13 cellular contexts compared by ENCODE assay signal in the genomic region with DNA sequence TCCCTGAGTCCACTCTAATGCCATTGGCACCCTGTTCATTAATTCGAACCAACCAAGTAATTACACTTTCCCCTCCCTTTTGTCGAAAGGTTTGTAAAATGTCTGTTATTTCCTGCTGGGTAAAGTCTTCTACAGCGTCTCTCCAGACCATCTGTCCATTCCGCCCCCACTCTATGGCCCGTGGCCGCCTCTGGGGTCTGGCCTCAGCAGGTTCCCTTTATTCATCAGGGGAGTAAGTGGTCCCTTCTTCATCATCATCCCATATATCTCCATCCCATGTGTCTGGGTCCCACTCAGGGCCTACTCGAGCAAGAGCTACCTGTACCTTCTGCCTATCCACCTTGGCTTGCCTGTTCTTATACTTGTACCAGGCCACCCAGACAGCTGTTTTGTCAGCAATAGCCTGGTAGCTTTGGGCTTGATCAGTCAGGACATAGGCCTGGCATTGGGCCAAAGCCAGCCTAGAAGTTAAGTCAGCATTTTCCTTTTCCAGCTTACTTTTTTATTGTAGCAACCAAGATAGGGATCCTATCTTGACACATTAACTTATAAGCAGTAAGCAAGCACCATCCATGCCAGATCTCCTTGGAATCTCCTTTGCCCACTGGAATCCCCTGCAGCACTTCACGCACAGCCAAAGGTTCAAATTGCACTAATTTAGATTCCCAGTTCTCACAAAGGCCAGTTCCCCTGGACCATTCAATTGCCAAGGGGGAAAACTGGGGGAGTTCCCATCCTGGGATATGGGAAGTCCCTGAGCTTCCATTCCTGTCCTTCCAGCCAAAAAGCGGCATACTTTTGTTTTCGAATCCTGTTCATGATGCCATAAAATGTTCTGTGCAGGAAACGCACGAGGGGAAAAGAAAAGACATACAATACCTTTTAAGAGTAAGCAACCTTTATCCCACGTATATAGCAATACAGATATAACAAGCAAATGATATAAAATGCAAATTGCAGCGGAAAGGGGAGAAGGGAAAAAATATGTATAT. TPM values are rescaled to one million over a fixed set of nuclear protein-coding genes. Genes with fewer than 3 reads are reported as not detected.
DNase-seq lines count a peak whose midpoint lies in the region; ATAC-seq and TF ChIP-seq lines count a peak whose summit lies in the region.
"Had no signal": no experiment of that assay in that cellular context is flagged by ENCODE, and none has a peak within 500 bp of the region (broad histone marks: within the 10 kb centered on the region; RNA-seq: fewer than 3 reads in every experiment).

No MANE protein-coding gene starts in this region.

- H3K27ac ChIP-seq in right atrium auricular region (peak overlapping the region in 1 of 2 donors; percentile 14), thyroid gland (no peak overlapping the region)

- H3K36me3 ChIP-seq in right atrium auricular region: no peaks in the 10 kb centered on the region
- H3K36me3 ChIP-seq in thyroid gland: no peaks in the 10 kb centered on the region

- WGBS in thyroid gland, 2 donors: 82 to 85% methylated on average over 14 of the region's 14 CpGs

- H3K4me1 ChIP-seq in right atrium auricular region: peaks cover 0 to 35% of the 10 kb centered on the region in 2 donors
- H3K4me1 ChIP-seq in thyroid gland: peaks cover 5 to 11% of the 10 kb centered on the region in 2 donors

- DNase-seq in Right ventricle myocardium superior (no peak), right atrium auricular region (ENCODE audit: low spot score) (no peak), astrocyte of the hippocampus (ENCODE audit: low read depth, low spot score) (peak; percentile 31), left colon (peak; percentile 62 to 77), thyroid gland (peak; percentile 77 to 83)
- DNase-seq in NK-92 treated with Interleukin-12 subunit alpha and Interleukin-12 subunit beta, amount 100 ng/mL, for 24 hours (lab: John Stamatoyannopoulos, UW): no peak
- DNase-seq: activated CD8-positive, alpha-beta memory T cell treated with anti-CD3 and anti-CD28 coated beads, Interleukin-2, amount 10 ng/mL, durations not matched to agents 7 days and 5 days; activated naive CD4-positive, alpha-beta T cell treated with anti-CD3 and anti-CD28 coated beads for 36 hours; Calu3; mesenchymal stem cell had no signal

- intact Hi-C loops in Right ventricle myocardium superior (cut with DNase I) (no loop called here), left colon (cut with DNase I, micrococcal nuclease) (no loop called here), thyroid gland (cut with DNase I) (no loop called here)

- H3K9me3 ChIP-seq in right atrium auricular region (no peaks in the 10 kb centered on the region), thyroid gland (no peaks in the 10 kb centered on the region)

- ATAC-seq in Right ventricle myocardium superior (ENCODE audit: poor library complexity) (peak; percentile 26), left colon (peak; percentile 74), GM21576 (IDR thresholded peaks at IDR 0.05; ENCODE audit: unreplicated experiment) (no peak), GM18861 (IDR thresholded peaks at IDR 0.05; ENCODE audit: unreplicated experiment) (no peak)
- ATAC-seq: activated CD8-positive, alpha-beta memory T cell treated with anti-CD3 and anti-CD28 coated beads, Interleukin-2, amount 10 ng/mL, durations not matched to agents 7 days and 5 days; WTC11 had no signal

- no peak for TF ChIP-seq POLR2A in thyroid gland (IDR thresholded peaks at IDR 0.05)

- TF ChIP-seq CTCF in right atrium auricular region (IDR thresholded peaks at IDR 0.05) (no peak), thyroid gland (IDR thresholded peaks at IDR 0.05) (no peak)

- H3K4me3 ChIP-seq in right atrium auricular region (no peak overlapping the region), thyroid gland (replicated peaks in 1 of 3) (no peak overlapping the region)

- no peaks in the 10 kb centered on the region for H3K27me3 ChIP-seq in right atrium auricular region
- H3K27me3 ChIP-seq in thyroid gland: no peaks in the 10 kb centered on the region

RNA-seq across cellular contexts. Expression of gene STUM, which starts 6.6 kb away (rescaled TPM):
- total RNA-seq in Right ventricle myocardium superior: 1.2 TPM
- total RNA-seq in right atrium auricular region: under 1 TPM; 0.43 to 0.70 TPM
- 1 to 10 TPM; 1.4 to 3.9 TPM for total RNA-seq in left colon
- 1 to 10 TPM in 1 of 4 donors, under 1 TPM in 3; 0.22 to 1.1 (median 0.48) TPM for total RNA-seq in thyroid gland
- total RNA-seq: activated CD8-positive, alpha-beta memory T cell treated with anti-CD3 and anti-CD28 coated beads, Interleukin-2, amount 10 ng/mL, durations not matched to agents 7 days and 5 days; activated naive CD4-positive, alpha-beta T cell treated with anti-CD3 and anti-CD28 coated beads for 36 hours; Calu3 had no signal

Comparison
In these comparisons a context has a peak if more than half of its experiments do, and no peak if none do; other contexts are left out.
1. ATAC-seq: peak in Right ventricle myocardium superior (single experiment) and left colon (single experiment); none in GM21576 (single experiment) and GM18861 (single experiment).
2. DNase-seq: peak in astrocyte of the hippocampus (single experiment), left colon (2 of 2) and thyroid gland (2 of 2); none in Right ventricle myocardium superior (single experiment), right atrium auricular region (single experiment) and NK-92 treated with Interleukin-12 subunit alpha and Interleukin-12 subunit beta, amount 100 ng/mL, for 24 hours (single experiment).